12 cellular contexts compared by ENCODE assay signal in genomic region chr14:73477618-73478266, GRCh38. TPM values are rescaled to one million over a fixed set of nuclear protein-coding genes. Genes with fewer than 3 reads are reported as not detected.
DNase-seq lines count a peak whose midpoint lies in the region; ATAC-seq, FAIRE-seq and TF ChIP-seq lines count a peak whose summit lies in the region.
"Had no signal": no experiment of that assay in that cellular context is flagged by ENCODE, and none has a peak within 500 bp of the region (broad histone marks: within the 10 kb centered on the region; RNA-seq: fewer than 3 reads in every experiment).

No MANE protein-coding gene starts in this region.

- peak; percentile 54 for ATAC-seq in HG03095 (IDR thresholded peaks at IDR 0.05; ENCODE audit: unreplicated experiment)
- peak; percentile 88 for ATAC-seq in GM12878
- ATAC-seq in aorta (ENCODE audit: low FRiP score): no peak

- no peak overlapping the region for H3K27ac Mint-ChIP-seq in HFFc6
- H3K27ac Mint-ChIP-seq: stimulated activated naive CD8-positive, alpha-beta T cell treated with anti-CD3 and anti-CD28 coated beads, Interleukin-15, Interleukin-2, amounts not matched to agents 100 ng/mL and 50 ng/mL, for 24 hours had no signal

- no peaks in the 10 kb centered on the region for H3K27me3 ChIP-seq in GM12878 (replicated peaks in 1 of 2; ENCODE audit: control insufficient read depth in 2 of 2, insufficient read depth in 2 of 2, low read length in 1 of 2)
- no peaks in the 10 kb centered on the region for H3K27me3 ChIP-seq in aorta (ENCODE audit: control insufficient read depth in 1 of 2, insufficient read depth in 2 of 2, low read length in 1 of 2)

- H2AFZ ChIP-seq in GM12878 (ENCODE audit: control insufficient read depth, low read depth, low read length): peak overlapping the region; percentile 1

- SMC1A ChIA-PET in GM12878 (lab: Charles Lee; ENCODE audit: uncharacterized antibody, unreplicated experiment): interaction anchor here (0.6 to 17.1 kb wide), 28 partner anchors 10 to 430 kb away, joined by 3 to 311 read pairs (median 4); partner anchors contain the start of gene RIOX1

- intact Hi-C loops in GM12878 (cut with micrococcal nuclease; ENCODE audit: unreplicated experiment): no loop called here
- intact Hi-C loops in aorta (cut with DNase I): loop anchor here (10.0 kb wide), 1 partner anchor 303 kb away; no protein-coding TSS in a partner anchor

- no peaks in the 10 kb centered on the region for H3K9me3 ChIP-seq in GM12878 (replicated peaks; ENCODE audit: control insufficient read depth, insufficient read depth, low read length)
- H3K9me3 ChIP-seq in aorta (ENCODE audit: control insufficient read depth, low read length): no peaks in the 10 kb centered on the region

- no TSS peak for BruUV-seq in GM12878 (replicated peaks; lab: Mats Ljungman, UMichigan)

- no peak for TF ChIP-seq POLR2A in GM12878 (IDR thresholded peaks at IDR 0.05; ENCODE audit: low read depth, low read length)

- peaks cover 16% of the 10 kb centered on the region for H3K4me1 Mint-ChIP-seq in HFFc6 (ENCODE audit: low read depth)

- CTCF ChIA-PET in GM12878 (lab: Yijun Ruan, JAX): interaction anchor here (0.6 to 2.9 kb wide), 17 partner anchors 10 to 451 kb away, joined by 3 to 14 read pairs (median 4); partner anchors contain the start of genes ACOT2 and ZFYVE1

- H4K20me1 ChIP-seq in GM12878 (ENCODE audit: control insufficient read depth, insufficient read depth): no peaks in the 10 kb centered on the region

- peak overlapping the region; percentile 68 for H3K27ac ChIP-seq in GM12878 (ENCODE audit: control insufficient read depth, insufficient read depth)
- no peak overlapping the region for H3K27ac ChIP-seq in aorta (ENCODE audit: low read depth in 1 of 2, low read length in 2 of 2)

- peak; percentile 73 to 89; a peak in 2 of 4 replicates for TF ChIP-seq EP300 in GM12878 (IDR thresholded peaks at IDR 0.05; ENCODE audit: borderline replicate concordance in 1 of 2, control insufficient read depth in 1 of 2, low read depth in 2 of 2, low read length in 2 of 2)

- no peak overlapping the region for H3K9ac ChIP-seq in GM12878 (ENCODE audit: control insufficient read depth, insufficient read depth, low read length)

- peak; percentile 13 for DNase-seq in SIG-M5 treated with dmso at 0.1 percent for 504 hours (lab: John Stamatoyannopoulos, UW; ENCODE audit: unreplicated experiment)
- no peak for DNase-seq in SIG-M5 (lab: John Stamatoyannopoulos, UW)
- peak; percentile 90 for DNase-seq in GM12878 (ENCODE audit: low read depth, low spot score)
- peak; percentile 61 for DNase-seq in pons (ENCODE audit: low spot score)
- DNase-seq in HFFc6: no peak
- no peak for DNase-seq in aorta
- no peak for DNase-seq in D341Med (ENCODE audit: low spot score)
- DNase-seq: GOT3, NCI-H2227 treated with DMSO at 0.1 percent for 48 hours had no signal

- no peaks in the 10 kb centered on the region for H3K36me3 Mint-ChIP-seq in HFFc6 (ENCODE audit: low read depth)

- in situ Hi-C loops in GM12878 (cut with MboI): loop anchor here (10.0 kb wide), 1 partner anchor 963 kb away; no protein-coding TSS in a partner anchor

- RAD21 ChIA-PET in GM12878 (lab: Charles Lee; ENCODE audit: unreplicated experiment): interaction anchor here (0.8 to 26.5 kb wide), 22 partner anchors 11 to 293 kb away, joined by 3 to 591 read pairs (median 6); partner anchors contain the start of genes NUMB and RIOX1

- H3K4me2 ChIP-seq in GM12878 (ENCODE audit: control insufficient read depth, insufficient read depth): no peak overlapping the region

- peak; percentile 68 for FAIRE-seq in GM12878 (lab: Jason Lieb, UNC)
- FAIRE-seq: islet of Langerhans had no signal

- H3K4me3 ChIP-seq in GM12878 (no peak overlapping the region), aorta (ENCODE audit: low read length in 2 of 2) (no peak overlapping the region)

- no peaks in the 10 kb centered on the region for H3K79me2 ChIP-seq in GM12878 (ENCODE audit: control insufficient read depth, insufficient read depth, low read length)

- 32% methylated on average over 6 of the region's 6 CpGs for WGBS in GM12878 (ENCODE audit: insufficient coverage, insufficient replicate concordance, low lambda C conversion rate, missing lambda C conversion rate)
- 84 to 91% methylated on average over 6 of the region's 6 CpGs for WGBS in aorta, 2 donors

- TF ChIP-seq CTCF in GM12878 (IDR thresholded peaks at IDR 0.05 in 2 of 3, conservative IDR thresholded peaks at IDR 0.05 in 1 of 3; ENCODE audit: control insufficient read depth in 2 of 3, extremely low read depth in 1 of 3, insufficient read depth in 1 of 3, low read depth in 3 of 3, low read length in 3 of 3) (no peak), HFFc6 (IDR thresholded peaks at IDR 0.05) (no peak)

- no peak overlapping the region for H3K4me3 Mint-ChIP-seq in HFFc6
- H3K4me3 Mint-ChIP-seq: stimulated activated naive CD8-positive, alpha-beta T cell treated with anti-CD3 and anti-CD28 coated beads, Interleukin-15, Interleukin-2, amounts not matched to agents 100 ng/mL and 50 ng/mL, for 24 hours had no signal

- peaks cover 17% of the 10 kb centered on the region for H3K4me1 ChIP-seq in GM12878 (ENCODE audit: control insufficient read depth, insufficient read depth, low read length)
- no peaks in the 10 kb centered on the region for H3K4me1 ChIP-seq in aorta (ENCODE audit: control insufficient read depth in 1 of 2, insufficient read depth in 2 of 2, low read length in 2 of 2)

- H3K9me3 Mint-ChIP-seq in HFFc6: no peaks in the 10 kb centered on the region
- H3K9me3 Mint-ChIP-seq: stimulated activated naive CD8-positive, alpha-beta T cell treated with anti-CD3 and anti-CD28 coated beads, Interleukin-15, Interleukin-2, amounts not matched to agents 100 ng/mL and 50 ng/mL, for 24 hours had no signal

- POLR2A ChIA-PET in GM12878 (lab: Charles Lee): interaction anchor here (0.7 to 3.0 kb wide), 16 partner anchors 10 to 235 kb away, joined by 3 to 17 read pairs (median 5); partner anchors contain the start of genes NUMB and RIOX1

- TF ChIP-seq RAD21 in GM12878 (IDR thresholded peaks at IDR 0.05; ENCODE audit: insufficient read depth, low read depth, low read length): peak; percentile 24; the same call in 1 of the 2 replicates

- no peaks in the 10 kb centered on the region; the same call in 1 of the 2 replicates for H3K27me3 Mint-ChIP-seq in HFFc6 (ENCODE audit: insufficient read depth)
- H3K27me3 Mint-ChIP-seq: stimulated activated naive CD8-positive, alpha-beta T cell treated with anti-CD3 and anti-CD28 coated beads, Interleukin-15, Interleukin-2, amounts not matched to agents 100 ng/mL and 50 ng/mL, for 24 hours had no signal

- H3K36me3 ChIP-seq in GM12878 (ENCODE audit: control insufficient read depth in 2 of 2, insufficient read depth in 2 of 2, low read length in 1 of 2) (no peaks in the 10 kb centered on the region), aorta (ENCODE audit: control insufficient read depth in 1 of 2, insufficient read depth in 2 of 2, low read length in 1 of 2) (no peaks in the 10 kb centered on the region)

RNA-seq across cellular contexts. Expression of gene RIOX1, which starts 13.0 kb away (rescaled TPM):
- total RNA-seq in GM12878 (2013; cell fraction: nucleolus; rRNA removed): 26.5 and 39.2 TPM in 2 replicates
- total RNA-seq in GM12878 (2014; rRNA removed) (31.7 and 33.6 TPM in 2 replicates), GM12878 (2014; rRNA removed; fragmentation: Illumina TruSeq; extraction: Trizol) (17.9 and 19.4 TPM in 2 replicates), GM12878 (2021) (33.7 and 34.3 TPM in 2 replicates), aorta (1 to 10 TPM; 7.1 to 9.2 TPM)
- polyA plus RNA-seq in GM12878 (2011; ENCODE audit: low read depth): 7.5 TPM
- polyA plus RNA-seq in GM12878 (2011; rRNA removed) (11.6 and 15.9 TPM in 2 replicates), GM12878 (2014; fragmentation: Illumina TruSeq; extraction: Trizol) (16.4 and 16.7 TPM in 2 replicates), GM12878 (2014; fragmentation: Nextera tagmentation; extraction: Ambion mirVana) (1 to 10 TPM; 7.8 to 8.9 TPM), GM12878 (2014; rRNA removed) (31.6 and 34.0 TPM in 2 replicates), GM12878 (2016; fragmentation: Nextera tagmentation; extraction: Ambion mirVana) (10 to 100 TPM; 18.6 to 20.7 TPM), aorta (1 to 10 TPM; 2.5 to 4.0 TPM)
- polyA plus RNA-seq in GM12878 (2011; cell fraction: cytosol; rRNA removed): 19.3 and 29.4 TPM in 2 replicates
- polyA plus RNA-seq in GM12878 (2011; cell fraction: nucleus; rRNA removed): 17.4 and 20.7 TPM in 2 replicates
- polyA plus RNA-seq in GM12878 (2012): 13.8 and 16.0 TPM in 2 replicates
- polyA minus RNA-seq in GM12878 (2011; rRNA and poly(A)+ RNA removed): 20.8 and 31.6 TPM in 2 replicates
- 14.7 and 15.5 TPM in 2 replicates for polyA minus RNA-seq in GM12878 (2011; cell fraction: cytosol; rRNA and poly(A)+ RNA removed)
- 22.1 and 38.0 TPM in 2 replicates for polyA minus RNA-seq in GM12878 (2011; cell fraction: nucleus; rRNA and poly(A)+ RNA removed)
- total RNA-seq in HFFc6 (2021; fragmentation: NEBNext Ultra II Directional; extraction: Animal tissue kit (Norgen Biotek cat#: 25700)): 10 to 100 TPM; 10.7 to 13.3 (median 11.8) TPM

RNA-seq across cellular contexts. Expression of gene NUMB, which starts 19.4 kb away (rescaled TPM):
- 141 and 152 TPM in 2 replicates for total RNA-seq in GM12878 (2013; cell fraction: nucleolus; rRNA removed)
- total RNA-seq in GM12878 (2014; rRNA removed): 28.2 and 31.0 TPM in 2 replicates
- total RNA-seq in GM12878 (2014; rRNA removed; fragmentation: Illumina TruSeq; extraction: Trizol): 22.0 and 23.7 TPM in 2 replicates
- 49.7 and 57.4 TPM in 2 replicates for total RNA-seq in GM12878 (2021)
- polyA plus RNA-seq in GM12878 (2011; ENCODE audit: low read depth): 23.6 TPM
- 96.5 and 147 TPM in 2 replicates for polyA plus RNA-seq in GM12878 (2011; rRNA removed)
- polyA plus RNA-seq in GM12878 (2011; cell fraction: cytosol; rRNA removed): 162 and 211 TPM in 2 replicates
- 181 and 228 TPM in 2 replicates for polyA plus RNA-seq in GM12878 (2011; cell fraction: nucleus; rRNA removed)
- 28.5 and 35.1 TPM in 2 replicates for polyA plus RNA-seq in GM12878 (2012)
- polyA plus RNA-seq in GM12878 (2014; fragmentation: Illumina TruSeq; extraction: Trizol): 56.3 and 59.5 TPM in 2 replicates
- 10 to 100 TPM; 29.8 to 30.9 TPM for polyA plus RNA-seq in GM12878 (2014; fragmentation: Nextera tagmentation; extraction: Ambion mirVana)
- polyA plus RNA-seq in GM12878 (2014; rRNA removed): 37.5 and 43.5 TPM in 2 replicates
- 10 to 100 TPM; 54.3 to 54.5 TPM for polyA plus RNA-seq in GM12878 (2016; fragmentation: Nextera tagmentation; extraction: Ambion mirVana)
- polyA minus RNA-seq in GM12878 (2011; rRNA and poly(A)+ RNA removed): 243 and 306 TPM in 2 replicates
- 61.1 and 78.4 TPM in 2 replicates for polyA minus RNA-seq in GM12878 (2011; cell fraction: cytosol; rRNA and poly(A)+ RNA removed)
- 125 and 195 TPM in 2 replicates for polyA minus RNA-seq in GM12878 (2011; cell fraction: nucleus; rRNA and poly(A)+ RNA removed)
- total RNA-seq in HFFc6 (2021; fragmentation: NEBNext Ultra II Directional; extraction: Animal tissue kit (Norgen Biotek cat#: 25700)): 10 to 100 TPM; 60.1 to 80.8 (median 71.4) TPM
- 10 to 100 TPM; 67.5 to 99.3 TPM for total RNA-seq in aorta
- 10 to 100 TPM; 27.2 to 33.7 TPM for polyA plus RNA-seq in aorta

RNA-seq across cellular contexts. Expression of gene ACOT1, which starts 59.2 kb away (rescaled TPM):
- total RNA-seq in GM12878 (2013; cell fraction: nucleolus; rRNA removed): 0.67 and 2.3 TPM in 2 replicates
- total RNA-seq in GM12878 (2014; rRNA removed) (2.2 and 3.3 TPM in 2 replicates), GM12878 (2014; rRNA removed; fragmentation: Illumina TruSeq; extraction: Trizol) (2.9 and 3.0 TPM in 2 replicates), GM12878 (2021) (4.5 and 5.4 TPM in 2 replicates), aorta (1 to 10 TPM; 4.6 to 9.0 TPM)
- 1.4 TPM for polyA plus RNA-seq in GM12878 (2011; ENCODE audit: low read depth)
- polyA plus RNA-seq in GM12878 (2011; rRNA removed) (1.1 and 2.1 TPM in 2 replicates), GM12878 (2014; fragmentation: Illumina TruSeq; extraction: Trizol) (4.1 and 6.1 TPM in 2 replicates), GM12878 (2014; fragmentation: Nextera tagmentation; extraction: Ambion mirVana) (1 to 10 TPM; 3.2 to 4.6 TPM), GM12878 (2014; rRNA removed) (2.3 TPM in 2 replicates), GM12878 (2016; fragmentation: Nextera tagmentation; extraction: Ambion mirVana) (1 to 10 TPM; 3.1 to 3.2 TPM), aorta (1 to 10 TPM; 5.2 to 5.4 TPM)
- 1.7 and 1.9 TPM in 2 replicates for polyA plus RNA-seq in GM12878 (2011; cell fraction: cytosol; rRNA removed)
- polyA plus RNA-seq in GM12878 (2011; cell fraction: nucleus; rRNA removed): 0.66 and 1.2 TPM in 2 replicates
- polyA plus RNA-seq in GM12878 (2012): 1.2 and 1.3 TPM in 2 replicates
- polyA minus RNA-seq in GM12878 (2011; rRNA and poly(A)+ RNA removed): 1.5 TPM in 2 replicates
- not detected in 2 replicates for polyA minus RNA-seq in GM12878 (2011; cell fraction: cytosol; rRNA and poly(A)+ RNA removed)
- not detected in 2 replicates for polyA minus RNA-seq in GM12878 (2011; cell fraction: nucleus; rRNA and poly(A)+ RNA removed)
- 1 to 10 TPM; 4.2 to 8.2 (median 5.9) TPM for total RNA-seq in HFFc6 (2021; fragmentation: NEBNext Ultra II Directional; extraction: Animal tissue kit (Norgen Biotek cat#: 25700))

Comparison
In these comparisons a context has a peak if more than half of its experiments do, and no peak if none do; other contexts are left out.
1. DNase-seq: peak in SIG-M5 treated with dmso at 0.1 percent for 504 hours (single experiment), GM12878 (single experiment) and pons (single experiment); none in SIG-M5 (single experiment), HFFc6 (single experiment), aorta (0 of 2) and D341Med (single experiment).